ENCODE assay signal across 10 cellular contexts in genomic region chr1:67647036-67647798, GRCh38. TPM values are rescaled to one million over a fixed set of nuclear protein-coding genes. Genes with fewer than 3 reads are reported as not detected.
DNase-seq lines count a peak whose midpoint lies in the region; ATAC-seq and TF ChIP-seq lines count a peak whose summit lies in the region.
"Had no signal": no experiment of that assay in that cellular context is flagged by ENCODE, and none has a peak within 500 bp of the region (broad histone marks: within the 10 kb centered on the region; RNA-seq: fewer than 3 reads in every experiment).

No MANE protein-coding gene starts in this region.

- H3K27ac ChIP-seq in mammary epithelial cell (ENCODE audit: insufficient read depth, low read depth, low read length), result no peak overlapping the region
- H3K27ac ChIP-seq in mesodermal cell (ENCODE audit: low read depth, low read length, severe bottlenecking), result peak overlapping the region; percentile 69

- DNase-seq in Caki2 (ENCODE audit: low read depth) (peak; percentile 49), NCI-H2029 treated with DMSO at 0.1 percent for 48 hours (lab: John Stamatoyannopoulos, UW) (peak; percentile 96), mammary epithelial cell (no peak), islet precursor cell (no peak)
- DNase-seq: CD8-positive, alpha-beta memory T cell; stimulated activated CD4-positive, alpha-beta T cell treated with anti-CD3 and anti-CD28 coated beads, Interleukin-4, amount 100 ng/mL, for 1 hour had no signal

- no peaks in the 10 kb centered on the region for H3K27me3 ChIP-seq in mammary epithelial cell (ENCODE audit: insufficient read depth, low read length)

- 33% methylated on average over 7 of the region's 7 CpGs for WGBS in mammary epithelial cell (ENCODE audit: low coverage, missing lambda C conversion rate)
- WGBS in mesodermal cell (ENCODE audit: insufficient coverage in 2 of 2), 2 experiments, result 60 to 79% methylated on average over 4 to 5 of the region's 7 CpGs

- no TSS peak for BruUV-seq in mammary epithelial cell (replicated peaks; lab: Mats Ljungman, UMichigan)

- dilution Hi-C loops in mammary epithelial cell (cut with HindIII; ENCODE audit: low sequenced_read_pairs), result no loop called here

- intact Hi-C loops in mammary epithelial cell (cut with micrococcal nuclease), result no loop called here

- H3K4me1 ChIP-seq in mammary epithelial cell (ENCODE audit: insufficient read depth, low read length) (peaks cover 26% of the 10 kb centered on the region), mesodermal cell (ENCODE audit: control insufficient read depth, insufficient read depth, low read length, poor library complexity, severe bottlenecking) (peaks cover 7% of the 10 kb centered on the region)

- no peaks in the 10 kb centered on the region for H3K79me2 ChIP-seq in mammary epithelial cell (ENCODE audit: insufficient read depth, low read length)

- TF ChIP-seq CTCF in mammary epithelial cell (conservative IDR thresholded peaks at IDR 0.05 in 1 of 2, IDR thresholded peaks at IDR 0.05 in 1 of 2; ENCODE audit: extremely low read depth in 1 of 2, insufficient read depth in 1 of 2, low read depth in 1 of 2, low read length in 2 of 2), result no peak

- CTCF ChIA-PET in mammary epithelial cell (lab: Charles Lee; ENCODE audit: low non-redundant PET), result no interaction called here

- H3K9me3 ChIP-seq in mammary epithelial cell (replicated peaks; ENCODE audit: insufficient read depth, low read length) (no peaks in the 10 kb centered on the region), mesodermal cell (ENCODE audit: control insufficient read depth, low read length) (no peaks in the 10 kb centered on the region)

- no peaks in the 10 kb centered on the region for H4K20me1 ChIP-seq in mammary epithelial cell (ENCODE audit: insufficient read depth, low read length)

- H3K4me2 ChIP-seq in mammary epithelial cell (ENCODE audit: insufficient read depth, low read depth, low read length), result no peak overlapping the region

- ATAC-seq in esophagus mucosa (no peak), GM21619 (IDR thresholded peaks at IDR 0.05; ENCODE audit: unreplicated experiment) (no peak), HG03342 (IDR thresholded peaks at IDR 0.05; ENCODE audit: unreplicated experiment) (no peak)

- H3K4me3 ChIP-seq in mammary epithelial cell (replicated peaks in 1 of 3; ENCODE audit: insufficient read depth in 1 of 3, low read depth in 2 of 3, low read length in 3 of 3) (no peak overlapping the region), mesodermal cell (ENCODE audit: extremely low read depth, insufficient read depth, low read length, poor library complexity, severe bottlenecking) (no peak overlapping the region)

- in situ Hi-C loops in Caki2 (cut with HindIII; ENCODE audit: low pct_unique_long_range_greater_than_20kb, low sequenced_read_pairs) (no loop called here), mammary epithelial cell (cut with MboI; ENCODE audit: low sequenced_read_pairs in 2 of 2) (no loop called here)

- H3K9ac ChIP-seq in mammary epithelial cell (ENCODE audit: insufficient read depth, low read length), result no peak overlapping the region

- no peaks in the 10 kb centered on the region for H3K36me3 ChIP-seq in mammary epithelial cell (ENCODE audit: insufficient read depth, low read length)
- no peaks in the 10 kb centered on the region for H3K36me3 ChIP-seq in mesodermal cell (ENCODE audit: control insufficient read depth, insufficient read depth, low read length)

- peak overlapping the region; percentile 36 for H2AFZ ChIP-seq in mammary epithelial cell (ENCODE audit: low read depth, low read length)

RNA-seq across cellular contexts. Expression of gene GADD45A, which starts 37.8 kb away (rescaled TPM):
- total RNA-seq in Caki2 (2014; rRNA removed; shearing (Covaris generic); ENCODE audit: low replicate concordance), result 9.5 and 24.1 TPM in 2 replicates
- total RNA-seq in mammary epithelial cell (100 to 1,000 TPM; 119 to 371 TPM), esophagus mucosa (34.5 TPM)
- 75.5 TPM for polyA plus RNA-seq in mammary epithelial cell
- polyA minus RNA-seq in mammary epithelial cell, result 27.2 TPM
- polyA plus RNA-seq in mesodermal cell (2013, experiment 1 of 2), result 94.2 TPM
- 82.0 TPM for polyA plus RNA-seq in mesodermal cell (2013, experiment 2 of 2)

Comparison
In these comparisons a context has a peak if more than half of its experiments do, and no peak if none do; other contexts are left out.
1. DNase-seq: peak in Caki2 (single experiment) and NCI-H2029 treated with DMSO at 0.1 percent for 48 hours (single experiment); none in mammary epithelial cell (single experiment) and islet precursor cell (single experiment).